Comparison of ENCODE assay signal across 8 cellular contexts in genomic region chr7:112162161-112163020, GRCh38. TPM values are rescaled to one million over a fixed set of nuclear protein-coding genes. Genes with fewer than 3 reads are reported as not detected.
DNase-seq lines count a peak whose midpoint lies in the region; ATAC-seq, FAIRE-seq and TF ChIP-seq lines count a peak whose summit lies in the region.

No MANE protein-coding gene starts in this region.

- H4K20me1 ChIP-seq in endothelial cell of umbilical vein (replicated peaks; ENCODE audit: control insufficient read depth, extremely low read depth, insufficient read depth, low read length): peaks cover 2% of the 10 kb centered on the region

- 21% methylated on average over 3 of the region's 4 CpGs for WGBS in mesenchymal stem cell

- H3K79me2 ChIP-seq in endothelial cell of umbilical vein (ENCODE audit: control insufficient read depth, insufficient read depth, low read length): peaks cover 96% of the 10 kb centered on the region

- H4K91ac ChIP-seq in mesenchymal stem cell (ENCODE audit: low read length): no peak overlapping the region

- POLR2A ChIA-PET in endothelial cell of umbilical vein (lab: Charles Lee): interaction anchor here (1.0 to 2.5 kb wide), 5 partner anchors 14 to 43 kb away, joined by 3 to 14 read pairs (median 3); partner anchors contain the start of genes DOCK4 and ZNF277

- DNase-seq in ELF-1 (ENCODE audit: low read depth, low spot score) (peak; percentile 94), NCI-H446 treated with DMSO at 0.1 percent for 48 hours (lab: John Stamatoyannopoulos, UW) (peak; percentile 49), endothelial cell of umbilical vein (ENCODE audit: low read depth, low spot score) (peak; percentile 98), mesenchymal stem cell (peak; percentile 78), Peyer's patch (no peak)

- peak overlapping the region in 1 of 2 experiments; percentile 49 for H3K4ac ChIP-seq in mesenchymal stem cell (ENCODE audit: low read depth in 1 of 2, low read length in 2 of 2)

- H3K9me1 ChIP-seq in endothelial cell of umbilical vein (replicated peaks; ENCODE audit: control insufficient read depth, extremely low read depth, insufficient read depth, low read length): no peaks in the 10 kb centered on the region

- TSS peak; percentile 67 for BruUV-seq in endothelial cell of umbilical vein (replicated peaks; lab: Mats Ljungman, UMichigan)

- TF ChIP-seq POLR2A in endothelial cell of umbilical vein (IDR thresholded peaks at IDR 0.05; ENCODE audit: low read depth, low read length) (no peak), Peyer's patch (IDR thresholded peaks at IDR 0.05) (no peak)

- H3K79me1 ChIP-seq in mesenchymal stem cell (replicated peaks; ENCODE audit: low read length, poor library complexity, severe bottlenecking): peaks cover 7% of the 10 kb centered on the region

- ATAC-seq in HG03175 (IDR thresholded peaks at IDR 0.05; ENCODE audit: unreplicated experiment) (no peak), GM21447 (IDR thresholded peaks at IDR 0.05; ENCODE audit: unreplicated experiment) (no peak), GM19328 (IDR thresholded peaks at IDR 0.05; ENCODE audit: unreplicated experiment) (no peak)

- H3K36me3 ChIP-seq in endothelial cell of umbilical vein (ENCODE audit: control insufficient read depth in 2 of 2, extremely low read depth in 1 of 2, insufficient read depth in 2 of 2, low read length in 2 of 2) (no peaks in the 10 kb centered on the region), mesenchymal stem cell (ENCODE audit: control insufficient read depth in 1 of 2, insufficient read depth in 2 of 2, low read depth in 1 of 2, low read length in 2 of 2) (no peaks in the 10 kb centered on the region), Peyer's patch (no peaks in the 10 kb centered on the region)

- FAIRE-seq in endothelial cell of umbilical vein (lab: Jason Lieb, UNC): peak; percentile 87

- H4K8ac ChIP-seq in mesenchymal stem cell (ENCODE audit: low read length): no peak overlapping the region

- TF ChIP-seq CTCF in endothelial cell of umbilical vein (IDR thresholded peaks at IDR 0.05; ENCODE audit: extremely low read depth in 1 of 2, insufficient read depth in 1 of 2, low read depth in 1 of 2, low read length in 2 of 2) (no peak), Peyer's patch (IDR thresholded peaks at IDR 0.05) (no peak)

- H3K27me3 ChIP-seq in endothelial cell of umbilical vein (ENCODE audit: control insufficient read depth in 2 of 2, insufficient read depth in 2 of 2, low read length in 2 of 2): no peaks in the 10 kb centered on the region
- H3K27me3 ChIP-seq in mesenchymal stem cell (ENCODE audit: control insufficient read depth in 1 of 2, insufficient read depth in 1 of 2, low read length in 2 of 2): no peaks in the 10 kb centered on the region
- H3K27me3 ChIP-seq in Peyer's patch: no peaks in the 10 kb centered on the region

- CTCF ChIA-PET in endothelial cell of umbilical vein (lab: Charles Lee): interaction anchor here (0.5 to 2.3 kb wide), 12 partner anchors 8 to 139 kb away, joined by 3 to 8 read pairs (median 5); no protein-coding TSS in a partner anchor

- peaks cover 71% of the 10 kb centered on the region for H3K4me1 ChIP-seq in endothelial cell of umbilical vein (ENCODE audit: control insufficient read depth, extremely low read depth, insufficient read depth, low read length)
- peaks cover 7% of the 10 kb centered on the region for H3K4me1 ChIP-seq in mesenchymal stem cell (ENCODE audit: control insufficient read depth, insufficient read depth, low read depth, low read length)
- H3K4me1 ChIP-seq in Peyer's patch: peaks cover 0 to 9% (median 0%) of the 10 kb centered on the region in 4 donors

- H2AK5ac ChIP-seq in mesenchymal stem cell (ENCODE audit: low read length, severe bottlenecking): no peak overlapping the region

- peak overlapping the region in 1 of 2 experiments; percentile 35 for H3K18ac ChIP-seq in mesenchymal stem cell (ENCODE audit: low read depth in 1 of 2, low read length in 2 of 2)

- no peak overlapping the region for H2BK12ac ChIP-seq in mesenchymal stem cell (ENCODE audit: low read length in 2 of 2)

- H3K27ac ChIP-seq in endothelial cell of umbilical vein (ENCODE audit: insufficient read depth, low read depth, low read length) (peak overlapping the region; percentile 81), mesenchymal stem cell (ENCODE audit: low read length, poor library complexity, severe bottlenecking) (peak overlapping the region; percentile 70), Peyer's patch (no peak overlapping the region)

- no peak overlapping the region for H3K23ac ChIP-seq in mesenchymal stem cell (ENCODE audit: low read length in 2 of 2)

- H3K4me3 ChIP-seq in endothelial cell of umbilical vein (replicated peaks in 1 of 3; ENCODE audit: insufficient read depth in 1 of 3, low read depth in 1 of 3, low read length in 3 of 3): peak overlapping the region in 1 of 3 experiments; percentile 13
- no peak overlapping the region for H3K4me3 ChIP-seq in mesenchymal stem cell (ENCODE audit: insufficient read depth in 1 of 2, low read depth in 1 of 2, low read length in 2 of 2)
- no peak overlapping the region for H3K4me3 ChIP-seq in Peyer's patch

- no peak overlapping the region for H3K14ac ChIP-seq in mesenchymal stem cell (ENCODE audit: low read length in 2 of 2)

- H3K9me3 ChIP-seq in endothelial cell of umbilical vein (replicated peaks; ENCODE audit: control insufficient read depth, insufficient read depth, low read length) (no peaks in the 10 kb centered on the region), mesenchymal stem cell (ENCODE audit: control insufficient read depth, low read length) (no peaks in the 10 kb centered on the region), Peyer's patch (no peaks in the 10 kb centered on the region)

- H2BK15ac ChIP-seq in mesenchymal stem cell (ENCODE audit: low read depth, poor library complexity, severe bottlenecking): no peak overlapping the region

- no peak overlapping the region for H2BK5ac ChIP-seq in mesenchymal stem cell (ENCODE audit: low read depth, low read length, poor library complexity, severe bottlenecking)

- dilution Hi-C loops in endothelial cell of umbilical vein (cut with MboI; ENCODE audit: extremely low pct_ligation_motif_present, low sequenced_read_pairs): no loop called here

- intact Hi-C loops in endothelial cell of umbilical vein (cut with micrococcal nuclease): loop anchor here (1.0 kb wide), 3 partner anchors 30 to 44 kb away; partner anchors contain the start of genes DOCK4 and ZNF277

- H2BK120ac ChIP-seq in mesenchymal stem cell (ENCODE audit: low read depth, low read length): no peak overlapping the region

- H3K4me2 ChIP-seq in endothelial cell of umbilical vein (ENCODE audit: insufficient read depth, low read length) (peak overlapping the region; percentile 81), mesenchymal stem cell (ENCODE audit: low read length, poor library complexity, severe bottlenecking) (peak overlapping the region; percentile 28)

- peak overlapping the region; percentile 36 for H3K9ac ChIP-seq in endothelial cell of umbilical vein (replicated peaks; ENCODE audit: extremely low read depth, insufficient read depth, low read length)
- no peak overlapping the region for H3K9ac ChIP-seq in mesenchymal stem cell (ENCODE audit: low read length)

- no peak overlapping the region for H2AFZ ChIP-seq in endothelial cell of umbilical vein (ENCODE audit: low read depth, low read length)
- no peak overlapping the region for H2AFZ ChIP-seq in mesenchymal stem cell (ENCODE audit: low read depth, low read length)

TF ChIP-seq in endothelial cell of umbilical vein, 7 proteins besides CTCF, POLR2A, EP300 and RAD21:
- TF ChIP-seq MAX (IDR thresholded peaks at IDR 0.05; ENCODE audit: insufficient read depth, insufficient read length) (no peak), FOS (IDR thresholded peaks at IDR 0.05; ENCODE audit: borderline replicate concordance, insufficient read depth, low read length) (peak; percentile 91), EZH2 (IDR thresholded peaks at IDR 0.05; ENCODE audit: borderline replicate concordance, low read depth, low read length, severe bottlenecking) (no peak), JUN (IDR thresholded peaks at IDR 0.05; ENCODE audit: borderline replicate concordance, insufficient read depth, insufficient read length, low read depth) (peak; percentile 78), POLR2AphosphoS5 (IDR thresholded peaks at IDR 0.05; ENCODE audit: insufficient read depth, low read depth, low read length) (peak; percentile 66), MYC (IDR thresholded peaks at IDR 0.05; ENCODE audit: low read depth, low read length) (no peak), GATA2 (IDR thresholded peaks at IDR 0.05; ENCODE audit: insufficient read depth, insufficient read length, low read depth, low read length) (peak; percentile 79)

RNA-seq across cellular contexts. Expression of gene DOCK4, which starts 43.8 kb away (rescaled TPM):
- total RNA-seq in endothelial cell of umbilical vein (164 TPM in 2 replicates), Peyer's patch (10 to 100 TPM in 3 of 4 donors, 1 to 10 TPM in 1; 5.1 to 52.8 (median 15.5) TPM)
- 37.5 and 47.4 TPM in 2 replicates for polyA plus RNA-seq in endothelial cell of umbilical vein
- polyA plus RNA-seq in endothelial cell of umbilical vein (2011; cell fraction: cytosol; rRNA removed): 37.7 and 38.6 TPM in 2 replicates
- polyA plus RNA-seq in endothelial cell of umbilical vein (2011; cell fraction: nucleus; rRNA removed): 168 and 178 TPM in 2 replicates
- polyA plus RNA-seq in endothelial cell of umbilical vein (2012): 69.2 and 79.1 TPM in 2 replicates
- polyA minus RNA-seq in endothelial cell of umbilical vein: 246 and 289 TPM in 2 replicates
- 1.7 TPM for polyA minus RNA-seq in endothelial cell of umbilical vein (2011; cell fraction: cytosol; rRNA and poly(A)+ RNA removed)
- polyA minus RNA-seq in endothelial cell of umbilical vein (2011; cell fraction: nucleus; rRNA and poly(A)+ RNA removed): 603 and 865 TPM in 2 replicates
- polyA plus RNA-seq in mesenchymal stem cell (2013, experiment 1 of 2): 7.2 TPM
- polyA plus RNA-seq in mesenchymal stem cell (2013, experiment 2 of 2): 5.7 TPM

RNA-seq across cellular contexts. Expression of gene ZNF277, which starts 44.1 kb away (rescaled TPM):
- total RNA-seq in endothelial cell of umbilical vein (19.0 and 22.6 TPM in 2 replicates), Peyer's patch (10 to 100 TPM; 18.3 to 25.6 (median 19.5) TPM)
- polyA plus RNA-seq in endothelial cell of umbilical vein: 4.6 and 7.8 TPM in 2 replicates
- 11.9 and 13.0 TPM in 2 replicates for polyA plus RNA-seq in endothelial cell of umbilical vein (2011; cell fraction: cytosol; rRNA removed)
- 6.8 and 7.8 TPM in 2 replicates for polyA plus RNA-seq in endothelial cell of umbilical vein (2011; cell fraction: nucleus; rRNA removed)
- polyA plus RNA-seq in endothelial cell of umbilical vein (2012): 19.8 and 22.3 TPM in 2 replicates
- polyA minus RNA-seq in endothelial cell of umbilical vein: 8.4 and 11.6 TPM in 2 replicates
- 10.2 TPM for polyA minus RNA-seq in endothelial cell of umbilical vein (2011; cell fraction: cytosol; rRNA and poly(A)+ RNA removed)
- 15.1 and 21.9 TPM in 2 replicates for polyA minus RNA-seq in endothelial cell of umbilical vein (2011; cell fraction: nucleus; rRNA and poly(A)+ RNA removed)
- polyA plus RNA-seq in mesenchymal stem cell (2013, experiment 1 of 2): 26.1 TPM
- 27.1 TPM for polyA plus RNA-seq in mesenchymal stem cell (2013, experiment 2 of 2)

Comparison
In these comparisons a context has a peak if more than half of its experiments do, and no peak if none do; other contexts are left out.
1. DNase-seq: peak in ELF-1 (single experiment), NCI-H446 treated with DMSO at 0.1 percent for 48 hours (single experiment), endothelial cell of umbilical vein (single experiment) and mesenchymal stem cell (single experiment); none in Peyer's patch (0 of 3).
2. H3K27ac ChIP-seq: peak in endothelial cell of umbilical vein (single experiment) and mesenchymal stem cell (single experiment); none in Peyer's patch (0 of 4).